In genomic region chr2:240589381-240589780, GRCh38 we compare ENCODE assay signal across 2 cellular contexts.
TF ChIP-seq lines count a peak whose summit lies in the region.

No MANE protein-coding gene starts in this region.

TF ChIP-seq in HEK293, 187 proteins besides CTCF, POLR2A, EP300 and RAD21 (continued from another document):
- TF ChIP-seq PRDM4 (tag by site-specific recombination; IDR thresholded peaks at IDR 0.05) = peak; percentile 13; the same call in 1 of the 2 replicates
- 0 out of 2 replicates have a peak, but pooled peaks have one; percentile 31 for TF ChIP-seq ZBTB17 (tag by site-specific recombination; IDR thresholded peaks at IDR 0.05)
- TF ChIP-seq ELK4 (IDR thresholded peaks at IDR 0.05; ENCODE audit: borderline replicate concordance, low read depth, low read length) = no peak
- peak; percentile 64 for TF ChIP-seq ZIC2 (tag by site-specific recombination; IDR thresholded peaks at IDR 0.05)
- peak; percentile 21; the same call in 1 of the 2 replicates for TF ChIP-seq ZNF76 (tag by site-specific recombination; IDR thresholded peaks at IDR 0.05; ENCODE audit: borderline replicate concordance, low read depth)

TF ChIP-seq in HEK293T, 16 proteins besides CTCF, POLR2A, EP300 and RAD21 (continued from another document):
- TF ChIP-seq SP1 (IDR thresholded peaks at IDR 0.05) (no peak), FOXK2 (IDR thresholded peaks at IDR 0.05) (no peak)
